In genomic region chr12:62843714-62844113, GRCh38 we compare ENCODE assay signal across 15 cellular contexts.
"Had no signal": no experiment of that assay in that cellular context is flagged by ENCODE, and none has a peak within 500 bp of the region (broad histone marks: within the 10 kb centered on the region; RNA-seq: fewer than 3 reads in every experiment).

No MANE protein-coding gene starts in this region.

- DNase-seq: activated CD4-positive, alpha-beta T cell treated with anti-CD3 and anti-CD28 coated beads for 48 hours; activated naive CD4-positive, alpha-beta T cell treated with Interleukin-2 at 50 U/mL for 16 hours; activated naive CD8-positive, alpha-beta T cell treated with anti-CD3 and anti-CD28 coated beads, Interleukin-2, amount 50 U/mL, for 24 hours; esophagus squamous epithelium; foreskin fibroblast; kidney; natural killer cell; occipital lobe; stimulated activated CD4-positive, alpha-beta T cell treated with anti-CD3 and anti-CD28 coated beads, Interleukin-4, amount 100 ng/mL, for 1 hour; stimulated activated CD8-positive, alpha-beta memory T cell treated with anti-CD3 and anti-CD28 coated beads, Interleukin-4, amount 100 ng/mL, for 48 hours; stimulated activated naive CD8-positive, alpha-beta T cell treated with anti-CD3 and anti-CD28 coated beads, Interleukin-15, Interleukin-2, amounts not matched to agents 100 U/mL and 50 U/mL, for 24 hours; T-helper 1 cell; WERI-Rb-1 had no signal

- H3K4me3 ChIP-seq: cardiac muscle cell, esophagus squamous epithelium, lung had no signal

- H3K27ac Mint-ChIP-seq: activated naive CD8-positive, alpha-beta T cell treated with anti-CD3 and anti-CD28 coated beads, Interleukin-2, amount 50 U/mL, for 24 hours; natural killer cell had no signal

- H3K36me3 ChIP-seq: cardiac muscle cell, esophagus squamous epithelium, WERI-Rb-1 had no signal

- ATAC-seq: activated naive CD8-positive, alpha-beta T cell treated with anti-CD3 and anti-CD28 coated beads, Interleukin-2, amount 50 U/mL, for 24 hours; natural killer cell; stimulated activated naive CD8-positive, alpha-beta T cell treated with anti-CD3 and anti-CD28 coated beads, Interleukin-15, Interleukin-2, amounts not matched to agents 100 U/mL and 50 U/mL, for 24 hours had no signal

- H3K27me3 ChIP-seq: esophagus squamous epithelium had no signal

- H3K9me3 Mint-ChIP-seq: activated naive CD8-positive, alpha-beta T cell treated with anti-CD3 and anti-CD28 coated beads, Interleukin-2, amount 50 U/mL, for 24 hours had no signal

- H3K36me3 Mint-ChIP-seq: natural killer cell had no signal

- H3K4me1 Mint-ChIP-seq: activated naive CD8-positive, alpha-beta T cell treated with anti-CD3 and anti-CD28 coated beads, Interleukin-2, amount 50 U/mL, for 24 hours; natural killer cell had no signal

- H3K9me3 ChIP-seq: esophagus squamous epithelium had no signal

- H3K4me3 Mint-ChIP-seq: activated naive CD8-positive, alpha-beta T cell treated with anti-CD3 and anti-CD28 coated beads, Interleukin-2, amount 50 U/mL, for 24 hours; natural killer cell had no signal

- H3K4me1 ChIP-seq: esophagus squamous epithelium had no signal

- H3K27ac ChIP-seq: cardiac muscle cell, esophagus squamous epithelium, WERI-Rb-1 had no signal
